8 cellular contexts compared by ENCODE assay signal in genomic region chr3:170584585-170585007, GRCh38. TPM values are rescaled to one million over a fixed set of nuclear protein-coding genes. Genes with fewer than 3 reads are reported as not detected.
A peak's percentile ranks its signal among the peaks of the same experiment; 100 is the strongest.
DNase-seq lines count a peak whose midpoint lies in the region; ATAC-seq, FAIRE-seq and TF ChIP-seq lines count a peak whose summit lies in the region.

No MANE protein-coding gene starts in this region.

- H3K4me3 ChIP-seq in BJ (ENCODE audit: low read depth, low read length) (peak overlapping the region; percentile 42; the same call in 1 of the 2 replicates), bronchial epithelial cell (ENCODE audit: low read depth, low read length) (no peak overlapping the region)

- CTCF ChIA-PET in BJ (lab: Yijun Ruan, JAX): interaction anchor here (0.7 to 1.6 kb wide), 7 partner anchors 10 to 227 kb away, joined by 3 to 8 read pairs (median 4); no protein-coding TSS in a partner anchor

- H3K36me3 ChIP-seq in BJ (ENCODE audit: control insufficient read depth, insufficient read depth, low read length): no peaks in the 10 kb centered on the region
- no peaks in the 10 kb centered on the region for H3K36me3 ChIP-seq in bronchial epithelial cell (ENCODE audit: control insufficient read depth, insufficient read depth, low read length)

- ATAC-seq in HG02884 (IDR thresholded peaks at IDR 0.05; ENCODE audit: unreplicated experiment): peak; percentile 57
- no peak for ATAC-seq in T-helper 17 cell
- ATAC-seq in HG03108 (IDR thresholded peaks at IDR 0.05; ENCODE audit: unreplicated experiment): no peak
- ATAC-seq in HG02588 (IDR thresholded peaks at IDR 0.05; ENCODE audit: unreplicated experiment): no peak

- H3K27me3 ChIP-seq in BJ (ENCODE audit: control insufficient read depth, insufficient read depth, low read length) (peaks cover 21% of the 10 kb centered on the region), bronchial epithelial cell (ENCODE audit: control insufficient read depth, insufficient read depth, low read length) (peaks cover 22% of the 10 kb centered on the region)

- no peak for FAIRE-seq in bronchial epithelial cell (lab: Jason Lieb, UNC)

- H3K4me1 Mint-ChIP-seq in T-helper 17 cell (no peaks in the 10 kb centered on the region), immature natural killer cell (no peaks in the 10 kb centered on the region)

- H3K36me3 Mint-ChIP-seq in T-helper 17 cell (ENCODE audit: low read depth) (peaks cover 3% of the 10 kb centered on the region), immature natural killer cell (peaks cover 0 to 7% (median 0%) of the 10 kb centered on the region in 3 donors)

- POLR2A ChIA-PET in BJ (lab: Charles Lee): no interaction called here

- no peaks in the 10 kb centered on the region for H3K9me3 ChIP-seq in T-helper 17 cell (ENCODE audit: control insufficient read depth, low read length, poor library complexity, severe bottlenecking)

- H3K27ac Mint-ChIP-seq in T-helper 17 cell: no peak overlapping the region
- no peak overlapping the region for H3K27ac Mint-ChIP-seq in immature natural killer cell

- TF ChIP-seq CTCF in BJ (IDR thresholded peaks at IDR 0.05; ENCODE audit: insufficient read depth, low read depth, low read length) (no peak), bronchial epithelial cell (IDR thresholded peaks at IDR 0.05; ENCODE audit: insufficient read depth, low read length, severe bottlenecking) (no peak)

- DNase-seq in BJ (ENCODE audit: low read depth): no peak
- peak in 2 of 3 donors; percentile 11 to 20 for DNase-seq in T-helper 17 cell
- peak; percentile 31 for DNase-seq in bronchial epithelial cell (ENCODE audit: low read depth)
- DNase-seq in immature natural killer cell: peak; percentile 9 to 23 (median 23)
- DNase-seq in stimulated activated CD4-positive, alpha-beta T cell treated with anti-CD3 and anti-CD28 coated beads, Interleukin-1b, Interleukin-23, amount 100 ng/mL, for 48 hours: peak; percentile 41

- H3K9me3 Mint-ChIP-seq in immature natural killer cell: peaks cover 0 to 23% (median 3%) of the 10 kb centered on the region in 6 donors

- peak overlapping the region; percentile 10 for H3K4me3 Mint-ChIP-seq in T-helper 17 cell
- H3K4me3 Mint-ChIP-seq in immature natural killer cell: peak overlapping the region in 1 of 5 donors; percentile 14

- H3K27me3 Mint-ChIP-seq in T-helper 17 cell (peaks cover 62% of the 10 kb centered on the region), immature natural killer cell (ENCODE audit: low read depth in 3 of 3) (peaks cover 19 to 23% (median 20%) of the 10 kb centered on the region in 3 donors)

RNA-seq across cellular contexts. Expression of gene SLC7A14, which starts 1.3 kb away (rescaled TPM):
- polyA plus RNA-seq in BJ (2011; rRNA removed) (0.60 and 0.63 TPM in 2 replicates), immature natural killer cell (not detected)
- 0.36 and 0.90 TPM in 2 replicates for polyA minus RNA-seq in BJ (2011; rRNA and poly(A)+ RNA removed)
- total RNA-seq in T-helper 17 cell (not detected), bronchial epithelial cell (under 0.01 TPM in 1 of 2 replicates, not detected in the other)
